ENCODE assay signal across 9 cellular contexts in the genomic region with DNA sequence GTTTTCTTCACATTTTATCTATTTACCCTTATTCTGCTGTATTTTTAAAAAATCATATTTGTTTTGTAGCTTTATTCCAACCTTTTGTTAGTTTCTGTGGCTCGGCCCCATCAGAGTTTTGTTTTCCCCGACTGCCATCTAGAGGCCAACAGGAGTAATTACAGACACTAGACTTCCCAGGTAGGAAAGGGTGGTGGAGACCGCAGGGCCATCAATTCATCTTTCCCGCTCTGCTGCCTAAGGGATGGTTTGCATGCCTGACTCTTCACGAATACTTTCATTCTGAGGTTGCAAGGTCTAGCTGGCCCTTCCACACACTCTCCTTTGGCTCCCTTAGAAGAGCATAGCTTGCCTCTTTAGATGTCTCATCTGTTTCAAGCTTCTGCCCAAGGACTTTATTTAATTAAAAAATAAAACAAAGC. TPM values are rescaled to one million over a fixed set of nuclear protein-coding genes. Genes with fewer than 3 reads are reported as not detected.
DNase-seq lines count a peak whose midpoint lies in the region; ATAC-seq, FAIRE-seq and TF ChIP-seq lines count a peak whose summit lies in the region.
"Had no signal": no experiment of that assay in that cellular context is flagged by ENCODE, and none has a peak within 500 bp of the region (broad histone marks: within the 10 kb centered on the region; RNA-seq: fewer than 3 reads in every experiment).

No MANE protein-coding gene starts in this region.

- peak; percentile 51 for DNase-seq in NCI-H1092 treated with DMSO at 0.1 percent for 48 hours (lab: John Stamatoyannopoulos, UW)
- no peak for DNase-seq in NCI-H1092 (lab: John Stamatoyannopoulos, UW)
- peak; percentile 42 for DNase-seq in KG1 (lab: John Stamatoyannopoulos, UW)
- DNase-seq in T-cell, result peak in 30 of 34 experiments; percentile 1 to 47 (median 16)
- DNase-seq in stimulated activated CD4-positive, alpha-beta T cell treated with anti-CD3 and anti-CD28 coated beads, Interleukin-2, amount 100 ng/mL, for 4 hours (ENCODE audit: low read depth), result peak; percentile 5

- no peaks in the 10 kb centered on the region for H3K9me3 Mint-ChIP-seq in T-cell
- no peaks in the 10 kb centered on the region for H3K9me3 Mint-ChIP-seq in brain

- peak; percentile 89 to 90 for TF ChIP-seq CTCF in brain (conservative IDR thresholded peaks at IDR 0.05)

- H3K36me3 Mint-ChIP-seq in T-cell, result no peaks in the 10 kb centered on the region
- H3K36me3 Mint-ChIP-seq in brain, result no peaks in the 10 kb centered on the region

- H3K4me3 Mint-ChIP-seq in T-cell, result no peak overlapping the region
- H3K4me3 Mint-ChIP-seq in brain, result no peak overlapping the region

- H3K27me3 Mint-ChIP-seq in T-cell (peaks cover 11 to 16% of the 10 kb centered on the region in 2 donors), brain (peaks cover 19% of the 10 kb centered on the region)

- H3K4me1 Mint-ChIP-seq in T-cell (peaks cover 0 to 9% (median 2%) of the 10 kb centered on the region in 3 donors), brain (peaks cover 25% of the 10 kb centered on the region)

- peak; percentile 75 for FAIRE-seq in islet of Langerhans (lab: Jason Lieb, UNC)

- H3K27ac Mint-ChIP-seq in T-cell (no peak overlapping the region), brain (peak overlapping the region in 1 of 5 experiments; percentile 8)

- CTCF ChIA-PET in T-cell (lab: Charles Lee), result interaction anchor here (0.5 to 2.1 kb wide), 44 partner anchors 9 to 593 kb away, joined by 3 to 44 read pairs (median 4); no protein-coding TSS in a partner anchor

- POLR2A ChIA-PET in T-cell (lab: Charles Lee), result interaction anchor here in 1 of 2 donors (0.5 to 0.6 kb wide), 2 partner anchors 59 to 115 kb away, joined by 3 read pairs; no protein-coding TSS in a partner anchor

- ATAC-seq in T-cell (replicated peaks in 1 of 4) (peak; percentile 50 to 67 (median 62)), GM19328 (IDR thresholded peaks at IDR 0.05; ENCODE audit: unreplicated experiment) (no peak)

RNA-seq across cellular contexts. Expression of a gene that starts 38.3 kb away (rescaled TPM):
- not detected for total RNA-seq in T-cell
- not detected for polyA plus RNA-seq in brain (ENCODE audit: insufficient read depth, low read depth, low replicate concordance)
- total RNA-seq: urinary bladder had no signal
- polyA plus RNA-seq: urinary bladder had no signal
